In the genomic region with DNA sequence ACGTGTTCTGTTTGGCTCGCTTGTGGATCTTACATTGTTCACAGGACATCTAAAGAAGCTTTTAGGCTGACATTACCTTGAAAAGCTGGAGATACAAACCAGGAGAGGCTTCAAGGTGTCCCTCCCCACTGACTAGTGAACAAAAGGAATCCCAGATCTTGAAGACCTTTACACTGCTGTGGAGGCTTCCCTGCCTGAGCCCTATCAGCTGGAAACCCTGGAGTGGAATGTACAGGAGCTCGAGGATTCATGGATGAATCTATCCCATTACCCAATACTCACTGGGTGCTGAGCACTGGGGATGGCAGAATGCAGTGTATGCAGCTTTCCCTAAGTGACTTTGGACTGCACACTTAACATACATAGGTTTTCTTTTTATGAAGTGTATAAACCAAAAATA, we compare ENCODE assay signal across 2 cellular contexts.
TF ChIP-seq lines count a peak whose summit lies in the region.

No MANE protein-coding gene starts in this region.

TF ChIP-seq in A549, 52 proteins besides CTCF, POLR2A, EP300 and RAD21:
- TF ChIP-seq CEBPB (IDR thresholded peaks at IDR 0.05) (peak in 1 of 2 experiments; percentile 76; a peak in 2 of 4 replicates), NPAS2 (CRISPR knock-in tag; IDR thresholded peaks at IDR 0.05; ENCODE audit: borderline replicate concordance) (no peak), RNF2 (IDR thresholded peaks at IDR 0.05; ENCODE audit: borderline replicate concordance, low read depth) (no peak), USF2 (IDR thresholded peaks at IDR 0.05) (no peak), KDM5A (IDR thresholded peaks at IDR 0.05) (no peak), KDM1A (IDR thresholded peaks at IDR 0.05; ENCODE audit: low read depth) (no peak), MAFK (IDR thresholded peaks at IDR 0.05; ENCODE audit: partially characterized antibody) (no peak), NFE2L2 (conservative IDR thresholded peaks at IDR 0.05; ENCODE audit: low read length) (no peak)

TF ChIP-seq in WTC11, 78 proteins besides CTCF, POLR2A, EP300 and RAD21:
- TF ChIP-seq, protein P1, sequence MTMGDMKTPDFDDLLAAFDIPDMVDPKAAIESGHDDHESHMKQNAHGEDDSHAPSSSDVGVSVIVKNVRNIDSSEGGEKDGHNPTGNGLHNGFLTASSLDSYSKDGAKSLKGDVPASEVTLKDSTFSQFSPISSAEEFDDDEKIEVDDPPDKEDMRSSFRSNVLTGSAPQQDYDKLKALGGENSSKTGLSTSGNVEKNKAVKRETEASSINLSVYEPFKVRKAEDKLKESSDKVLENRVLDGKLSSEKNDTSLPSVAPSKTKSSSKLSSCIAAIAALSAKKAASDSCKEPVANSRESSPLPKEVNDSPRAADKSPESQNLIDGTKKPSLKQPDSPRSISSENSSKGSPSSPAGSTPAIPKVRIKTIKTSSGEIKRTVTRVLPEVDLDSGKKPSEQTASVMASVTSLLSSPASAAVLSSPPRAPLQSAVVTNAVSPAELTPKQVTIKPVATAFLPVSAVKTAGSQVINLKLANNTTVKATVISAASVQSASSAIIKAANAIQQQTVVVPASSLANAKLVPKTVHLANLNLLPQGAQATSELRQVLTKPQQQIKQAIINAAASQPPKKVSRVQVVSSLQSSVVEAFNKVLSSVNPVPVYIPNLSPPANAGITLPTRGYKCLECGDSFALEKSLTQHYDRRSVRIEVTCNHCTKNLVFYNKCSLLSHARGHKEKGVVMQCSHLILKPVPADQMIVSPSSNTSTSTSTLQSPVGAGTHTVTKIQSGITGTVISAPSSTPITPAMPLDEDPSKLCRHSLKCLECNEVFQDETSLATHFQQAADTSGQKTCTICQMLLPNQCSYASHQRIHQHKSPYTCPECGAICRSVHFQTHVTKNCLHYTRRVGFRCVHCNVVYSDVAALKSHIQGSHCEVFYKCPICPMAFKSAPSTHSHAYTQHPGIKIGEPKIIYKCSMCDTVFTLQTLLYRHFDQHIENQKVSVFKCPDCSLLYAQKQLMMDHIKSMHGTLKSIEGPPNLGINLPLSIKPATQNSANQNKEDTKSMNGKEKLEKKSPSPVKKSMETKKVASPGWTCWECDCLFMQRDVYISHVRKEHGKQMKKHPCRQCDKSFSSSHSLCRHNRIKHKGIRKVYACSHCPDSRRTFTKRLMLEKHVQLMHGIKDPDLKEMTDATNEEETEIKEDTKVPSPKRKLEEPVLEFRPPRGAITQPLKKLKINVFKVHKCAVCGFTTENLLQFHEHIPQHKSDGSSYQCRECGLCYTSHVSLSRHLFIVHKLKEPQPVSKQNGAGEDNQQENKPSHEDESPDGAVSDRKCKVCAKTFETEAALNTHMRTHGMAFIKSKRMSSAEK (CRISPR knock-in tag; IDR thresholded peaks at IDR 0.05; ENCODE audit: borderline replicate concordance), result no peak
- TF ChIP-seq ZNF512 (CRISPR knock-in tag; IDR thresholded peaks at IDR 0.05; ENCODE audit: borderline replicate concordance) (no peak), ZNF671 (CRISPR knock-in tag; IDR thresholded peaks at IDR 0.05) (0 out of 2 replicates have a peak, but pooled peaks have one; percentile 34), TEAD1 (CRISPR knock-in tag; IDR thresholded peaks at IDR 0.05) (0 out of 2 replicates have a peak, but pooled peaks have one; percentile 39), GTF2I (CRISPR knock-in tag; conservative IDR thresholded peaks at IDR 0.05) (no peak), SMAD4 (CRISPR knock-in tag; IDR thresholded peaks at IDR 0.05) (no peak), ZNF263 (CRISPR knock-in tag; IDR thresholded peaks at IDR 0.05; ENCODE audit: low read depth) (no peak), NR2C2 (CRISPR knock-in tag; IDR thresholded peaks at IDR 0.05) (no peak)
- TF ChIP-seq, protein P2, sequence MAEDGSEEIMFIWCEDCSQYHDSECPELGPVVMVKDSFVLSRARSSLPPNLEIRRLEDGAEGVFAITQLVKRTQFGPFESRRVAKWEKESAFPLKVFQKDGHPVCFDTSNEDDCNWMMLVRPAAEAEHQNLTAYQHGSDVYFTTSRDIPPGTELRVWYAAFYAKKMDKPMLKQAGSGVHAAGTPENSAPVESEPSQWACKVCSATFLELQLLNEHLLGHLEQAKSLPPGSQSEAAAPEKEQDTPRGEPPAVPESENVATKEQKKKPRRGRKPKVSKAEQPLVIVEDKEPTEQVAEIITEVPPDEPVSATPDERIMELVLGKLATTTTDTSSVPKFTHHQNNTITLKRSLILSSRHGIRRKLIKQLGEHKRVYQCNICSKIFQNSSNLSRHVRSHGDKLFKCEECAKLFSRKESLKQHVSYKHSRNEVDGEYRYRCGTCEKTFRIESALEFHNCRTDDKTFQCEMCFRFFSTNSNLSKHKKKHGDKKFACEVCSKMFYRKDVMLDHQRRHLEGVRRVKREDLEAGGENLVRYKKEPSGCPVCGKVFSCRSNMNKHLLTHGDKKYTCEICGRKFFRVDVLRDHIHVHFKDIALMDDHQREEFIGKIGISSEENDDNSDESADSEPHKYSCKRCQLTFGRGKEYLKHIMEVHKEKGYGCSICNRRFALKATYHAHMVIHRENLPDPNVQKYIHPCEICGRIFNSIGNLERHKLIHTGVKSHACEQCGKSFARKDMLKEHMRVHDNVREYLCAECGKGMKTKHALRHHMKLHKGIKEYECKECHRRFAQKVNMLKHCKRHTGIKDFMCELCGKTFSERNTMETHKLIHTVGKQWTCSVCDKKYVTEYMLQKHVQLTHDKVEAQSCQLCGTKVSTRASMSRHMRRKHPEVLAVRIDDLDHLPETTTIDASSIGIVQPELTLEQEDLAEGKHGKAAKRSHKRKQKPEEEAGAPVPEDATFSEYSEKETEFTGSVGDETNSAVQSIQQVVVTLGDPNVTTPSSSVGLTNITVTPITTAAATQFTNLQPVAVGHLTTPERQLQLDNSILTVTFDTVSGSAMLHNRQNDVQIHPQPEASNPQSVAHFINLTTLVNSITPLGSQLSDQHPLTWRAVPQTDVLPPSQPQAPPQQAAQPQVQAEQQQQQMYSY (CRISPR knock-in tag; IDR thresholded peaks at IDR 0.05), result peak; percentile 97
- TF ChIP-seq, protein P3, sequence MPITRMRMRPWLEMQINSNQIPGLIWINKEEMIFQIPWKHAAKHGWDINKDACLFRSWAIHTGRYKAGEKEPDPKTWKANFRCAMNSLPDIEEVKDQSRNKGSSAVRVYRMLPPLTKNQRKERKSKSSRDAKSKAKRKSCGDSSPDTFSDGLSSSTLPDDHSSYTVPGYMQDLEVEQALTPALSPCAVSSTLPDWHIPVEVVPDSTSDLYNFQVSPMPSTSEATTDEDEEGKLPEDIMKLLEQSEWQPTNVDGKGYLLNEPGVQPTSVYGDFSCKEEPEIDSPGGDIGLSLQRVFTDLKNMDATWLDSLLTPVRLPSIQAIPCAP (CRISPR knock-in tag; IDR thresholded peaks at IDR 0.05), result no peak
- TF ChIP-seq, protein P4, sequence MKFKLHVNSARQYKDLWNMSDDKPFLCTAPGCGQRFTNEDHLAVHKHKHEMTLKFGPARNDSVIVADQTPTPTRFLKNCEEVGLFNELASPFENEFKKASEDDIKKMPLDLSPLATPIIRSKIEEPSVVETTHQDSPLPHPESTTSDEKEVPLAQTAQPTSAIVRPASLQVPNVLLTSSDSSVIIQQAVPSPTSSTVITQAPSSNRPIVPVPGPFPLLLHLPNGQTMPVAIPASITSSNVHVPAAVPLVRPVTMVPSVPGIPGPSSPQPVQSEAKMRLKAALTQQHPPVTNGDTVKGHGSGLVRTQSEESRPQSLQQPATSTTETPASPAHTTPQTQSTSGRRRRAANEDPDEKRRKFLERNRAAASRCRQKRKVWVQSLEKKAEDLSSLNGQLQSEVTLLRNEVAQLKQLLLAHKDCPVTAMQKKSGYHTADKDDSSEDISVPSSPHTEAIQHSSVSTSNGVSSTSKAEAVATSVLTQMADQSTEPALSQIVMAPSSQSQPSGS (CRISPR knock-in tag; IDR thresholded peaks at IDR 0.05; ENCODE audit: borderline replicate concordance, low read depth), result no peak
